1 cellular context compared by ENCODE assay signal in genomic region chr3:175381685-175382084, GRCh38.
TF ChIP-seq lines count a peak whose summit lies in the region.

No MANE protein-coding gene starts in this region.

TF ChIP-seq in HCT116, 20 proteins besides CTCF, POLR2A, EP300 and RAD21 (continued from another document):
- no peak for TF ChIP-seq ATF3 (IDR thresholded peaks at IDR 0.05)
